ENCODE assay signal across 8 cellular contexts in genomic region chr16:74574146-74574545, GRCh38.
"Had no signal": no experiment of that assay in that cellular context is flagged by ENCODE, and none has a peak within 500 bp of the region (broad histone marks: within the 10 kb centered on the region; RNA-seq: fewer than 3 reads in every experiment).

No MANE protein-coding gene starts in this region.

- H3K4me3 Mint-ChIP-seq: stimulated activated naive CD8-positive, alpha-beta T cell treated with anti-CD3 and anti-CD28 coated beads, Interleukin-15, Interleukin-2, amounts not matched to agents 100 ng/mL and 50 ng/mL, for 24 hours had no signal

- H3K27me3 Mint-ChIP-seq: stimulated activated naive CD8-positive, alpha-beta T cell treated with anti-CD3 and anti-CD28 coated beads, Interleukin-15, Interleukin-2, amounts not matched to agents 100 ng/mL and 50 ng/mL, for 24 hours had no signal

- H3K9me3 Mint-ChIP-seq: stimulated activated naive CD8-positive, alpha-beta T cell treated with anti-CD3 and anti-CD28 coated beads, Interleukin-15, Interleukin-2, amounts not matched to agents 100 ng/mL and 50 ng/mL, for 24 hours had no signal

- H3K27ac Mint-ChIP-seq: stimulated activated naive CD8-positive, alpha-beta T cell treated with anti-CD3 and anti-CD28 coated beads, Interleukin-15, Interleukin-2, amounts not matched to agents 100 ng/mL and 50 ng/mL, for 24 hours had no signal

- DNase-seq: activated CD4-positive, alpha-beta T cell treated with anti-CD3 and anti-CD28 coated beads for 48 hours; activated gamma-delta T cell treated with Interleukin-2 at 50 U/mL for 16 hours; colonic mucosa; stimulated activated CD4-positive, alpha-beta T cell treated with anti-CD3 and anti-CD28 coated beads, Interleukin-15, amount 100 ng/mL, for 24 hours; stimulated activated CD4-positive, alpha-beta T cell treated with anti-CD3 and anti-CD28 coated beads, Interleukin-4, amount 100 ng/mL, for 24 hours; SW 1271; T-helper 9 cell had no signal
